1 cellular context compared by ENCODE assay signal in the genomic region with DNA sequence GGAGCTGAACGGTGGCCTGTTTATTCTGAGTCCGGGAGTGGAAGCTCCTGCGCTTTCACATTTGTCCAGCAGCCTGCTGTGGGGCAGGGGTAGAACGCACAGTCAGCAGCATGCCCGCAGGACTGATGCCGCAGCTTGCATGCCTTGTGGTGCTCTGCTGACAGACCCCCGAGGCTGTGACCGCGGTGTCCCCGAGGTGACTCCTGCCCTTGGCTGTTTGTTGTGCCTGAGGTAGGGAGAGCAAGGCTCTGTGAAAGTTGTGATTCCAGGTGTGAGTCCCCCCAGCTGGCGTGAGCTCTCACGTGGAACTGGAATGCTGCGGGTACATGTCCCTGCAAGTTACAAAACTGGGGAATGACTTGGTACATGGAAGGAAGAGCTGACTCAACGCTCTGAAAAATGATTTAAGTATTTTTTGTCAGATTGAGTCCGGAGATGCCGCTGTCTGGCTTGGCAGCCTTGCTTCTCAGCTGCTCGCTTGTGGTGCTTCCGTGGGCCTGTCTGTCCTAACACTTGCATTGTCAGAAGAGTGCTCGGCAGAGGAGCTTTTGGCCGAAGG.
TF ChIP-seq lines count a peak whose summit lies in the region.

No MANE protein-coding gene starts in this region.

TF ChIP-seq in H1, 55 proteins besides CTCF, POLR2A, EP300 and RAD21:
- TF ChIP-seq POU5F1 (IDR thresholded peaks at IDR 0.05; ENCODE audit: low read depth, low read length) (no peak), BCL11A (IDR thresholded peaks at IDR 0.05; ENCODE audit: low read depth in 2 of 2, low read length in 2 of 2) (no peak), KDM1A (IDR thresholded peaks at IDR 0.05; ENCODE audit: borderline replicate concordance, low read length) (no peak), RXRA (IDR thresholded peaks at IDR 0.05; ENCODE audit: insufficient read depth, low read depth, low read length) (no peak), TAF1 (IDR thresholded peaks at IDR 0.05; ENCODE audit: low read depth, low read length) (no peak), CTBP2 (IDR thresholded peaks at IDR 0.05; ENCODE audit: borderline replicate concordance, insufficient read depth, insufficient read length, low read length) (no peak), MAFK (IDR thresholded peaks at IDR 0.05; ENCODE audit: low read depth, low read length) (no peak), SUZ12 (IDR thresholded peaks at IDR 0.05; ENCODE audit: low read length) (no peak), RNF2 (IDR thresholded peaks at IDR 0.05; ENCODE audit: borderline replicate concordance, low read depth, low read length, missing control alignments, poor library complexity, severe bottlenecking) (no peak), RFX5 (IDR thresholded peaks at IDR 0.05; ENCODE audit: borderline replicate concordance, low read depth, low read length) (no peak), JUND (IDR thresholded peaks at IDR 0.05; ENCODE audit: low read length) (no peak), SIX5 (IDR thresholded peaks at IDR 0.05; ENCODE audit: low read depth, low read length) (no peak), GTF2F1 (IDR thresholded peaks at IDR 0.05; ENCODE audit: borderline replicate concordance, low read depth, low read length) (no peak), RBBP5 (IDR thresholded peaks at IDR 0.05; ENCODE audit: borderline replicate concordance, low read depth, low read length) (no peak), KDM5A (IDR thresholded peaks at IDR 0.05; ENCODE audit: low read length) (no peak), BACH1 (IDR thresholded peaks at IDR 0.05; ENCODE audit: low read length) (no peak), ZNF274 (IDR thresholded peaks at IDR 0.05; ENCODE audit: borderline replicate concordance, extremely low read depth, low read length) (no peak), TAF7 (optimal IDR thresholded peaks at IDR 0.05; ENCODE audit: borderline replicate concordance, low read depth, low read length) (no peak)
- TF ChIP-seq, protein P1, sequence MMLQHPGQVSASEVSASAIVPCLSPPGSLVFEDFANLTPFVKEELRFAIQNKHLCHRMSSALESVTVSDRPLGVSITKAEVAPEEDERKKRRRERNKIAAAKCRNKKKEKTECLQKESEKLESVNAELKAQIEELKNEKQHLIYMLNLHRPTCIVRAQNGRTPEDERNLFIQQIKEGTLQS (IDR thresholded peaks at IDR 0.05; ENCODE audit: insufficient read depth, low read depth, low read length) = no peak
- TF ChIP-seq, protein P2, sequence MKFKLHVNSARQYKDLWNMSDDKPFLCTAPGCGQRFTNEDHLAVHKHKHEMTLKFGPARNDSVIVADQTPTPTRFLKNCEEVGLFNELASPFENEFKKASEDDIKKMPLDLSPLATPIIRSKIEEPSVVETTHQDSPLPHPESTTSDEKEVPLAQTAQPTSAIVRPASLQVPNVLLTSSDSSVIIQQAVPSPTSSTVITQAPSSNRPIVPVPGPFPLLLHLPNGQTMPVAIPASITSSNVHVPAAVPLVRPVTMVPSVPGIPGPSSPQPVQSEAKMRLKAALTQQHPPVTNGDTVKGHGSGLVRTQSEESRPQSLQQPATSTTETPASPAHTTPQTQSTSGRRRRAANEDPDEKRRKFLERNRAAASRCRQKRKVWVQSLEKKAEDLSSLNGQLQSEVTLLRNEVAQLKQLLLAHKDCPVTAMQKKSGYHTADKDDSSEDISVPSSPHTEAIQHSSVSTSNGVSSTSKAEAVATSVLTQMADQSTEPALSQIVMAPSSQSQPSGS (IDR thresholded peaks at IDR 0.05; ENCODE audit: low read length) = no peak
